In genomic region chr9:123654218-123654617, GRCh38 we compare ENCODE assay signal across 22 cellular contexts.
DNase-seq lines count a peak whose midpoint lies in the region; ATAC-seq and TF ChIP-seq lines count a peak whose summit lies in the region.
"Had no signal": no experiment of that assay in that cellular context is flagged by ENCODE, and none has a peak within 500 bp of the region (broad histone marks: within the 10 kb centered on the region; RNA-seq: fewer than 3 reads in every experiment).

No MANE protein-coding gene starts in this region.

- peak overlapping the region; percentile 3 for H3K27ac Mint-ChIP-seq in activated naive CD8-positive, alpha-beta T cell
- H3K27ac Mint-ChIP-seq in activated naive CD8-positive, alpha-beta T cell treated with anti-CD3 and anti-CD28 coated beads, Interleukin-2, amount 50 U/mL, for 24 hours: no peak overlapping the region
- H3K27ac Mint-ChIP-seq: CD4-positive, alpha-beta T cell; GM23338 had no signal

- H3K9ac ChIP-seq in PC-3 (ENCODE audit: low read length): no peak overlapping the region
- H3K9ac ChIP-seq: BLaER1 treated with 17β-estradiol and CSF1 and Interleukin-3, amounts not matched to agents 10 nM and 100 nM had no signal

- no peaks in the 10 kb centered on the region for H3K27me3 ChIP-seq in PC-3 (ENCODE audit: low read length)
- H3K27me3 ChIP-seq: BE2C; BLaER1 treated with 17β-estradiol and CSF1 and Interleukin-3, amounts not matched to agents 10 nM and 100 nM had no signal

- no peaks in the 10 kb centered on the region for H3K9me2 ChIP-seq in PC-3 (replicated peaks; ENCODE audit: low read length)

- no peaks in the 10 kb centered on the region for H3K79me2 ChIP-seq in PC-3 (ENCODE audit: low read length)

- no peak overlapping the region for H3K4me2 ChIP-seq in PC-3 (ENCODE audit: low read length)
- H3K4me2 ChIP-seq: A549, GM23338 had no signal

- no peak for TF ChIP-seq CTCF in PC-3 (conservative IDR thresholded peaks at IDR 0.05; ENCODE audit: low read depth, low read length)

- no peak overlapping the region for H3K4me3 ChIP-seq in PC-3 (ENCODE audit: low read length)
- H3K4me3 ChIP-seq: A549; BLaER1 treated with 17β-estradiol and CSF1 and Interleukin-3, amounts not matched to agents 10 nM and 100 nM; GM23338 had no signal

- BruUV-seq in PC-3 (replicated peaks; lab: Mats Ljungman, UMichigan): no TSS peak

- no peaks in the 10 kb centered on the region for H3K36me3 ChIP-seq in PC-3 (ENCODE audit: low read depth, low read length)
- H3K36me3 ChIP-seq: BE2C had no signal

- H3K4me3 Mint-ChIP-seq in activated naive CD8-positive, alpha-beta T cell: no peak overlapping the region
- no peak overlapping the region for H3K4me3 Mint-ChIP-seq in activated naive CD8-positive, alpha-beta T cell treated with anti-CD3 and anti-CD28 coated beads, Interleukin-2, amount 50 U/mL, for 24 hours
- H3K4me3 Mint-ChIP-seq: CD14-positive monocyte; CD4-positive, alpha-beta T cell; CD8-positive, alpha-beta memory T cell; GM23338; H9 had no signal

- CTCF ChIA-PET in PC-3 (lab: Charles Lee): no interaction called here

- intact Hi-C loops in PC-3 (cut with micrococcal nuclease): no loop called here

- H3F3A ChIP-seq in PC-3 (ENCODE audit: low read length, unreplicated experiment): no peaks in the 10 kb centered on the region

- H4K20me1 ChIP-seq in PC-3 (ENCODE audit: low read length): no peaks in the 10 kb centered on the region

- ATAC-seq in activated naive CD8-positive, alpha-beta T cell treated with anti-CD3 and anti-CD28 coated beads, Interleukin-2, amount 50 U/mL, for 24 hours: no peak
- no peak for ATAC-seq in PC-3
- ATAC-seq: A549, GM23338, HCT116 had no signal

- no peak overlapping the region for H2AFZ ChIP-seq in PC-3 (ENCODE audit: low read length)
- H2AFZ ChIP-seq: GM23338 had no signal

- H3K27me3 Mint-ChIP-seq in activated naive CD8-positive, alpha-beta T cell: no peaks in the 10 kb centered on the region
- H3K27me3 Mint-ChIP-seq in activated naive CD8-positive, alpha-beta T cell treated with anti-CD3 and anti-CD28 coated beads, Interleukin-2, amount 50 U/mL, for 24 hours: no peaks in the 10 kb centered on the region
- H3K27me3 Mint-ChIP-seq: CD4-positive, alpha-beta T cell; CD8-positive, alpha-beta memory T cell had no signal

- H3K36me3 Mint-ChIP-seq in activated naive CD8-positive, alpha-beta T cell: peaks cover 28% of the 10 kb centered on the region
- peaks cover 16% of the 10 kb centered on the region for H3K36me3 Mint-ChIP-seq in activated naive CD8-positive, alpha-beta T cell treated with anti-CD3 and anti-CD28 coated beads, Interleukin-2, amount 50 U/mL, for 24 hours (ENCODE audit: low read depth)

- POLR2A ChIA-PET in PC-3 (lab: Charles Lee; ENCODE audit: unreplicated experiment): no interaction called here

- no peaks in the 10 kb centered on the region for H3K4me1 Mint-ChIP-seq in activated naive CD8-positive, alpha-beta T cell (ENCODE audit: low read depth)
- peaks cover 9% of the 10 kb centered on the region for H3K4me1 Mint-ChIP-seq in activated naive CD8-positive, alpha-beta T cell treated with anti-CD3 and anti-CD28 coated beads, Interleukin-2, amount 50 U/mL, for 24 hours
- H3K4me1 Mint-ChIP-seq: CD8-positive, alpha-beta memory T cell had no signal

- no peak overlapping the region for H3K27ac ChIP-seq in PC-3 (ENCODE audit: low read length)
- H3K27ac ChIP-seq: A549 had no signal

- no peak for DNase-seq in activated naive CD8-positive, alpha-beta T cell treated with anti-CD3 and anti-CD28 coated beads, Interleukin-2, amount 50 U/mL, for 24 hours
- DNase-seq in middle frontal gyrus (ENCODE audit: extremely low spot score, low spot score) (peak; percentile 27), superior temporal gyrus (ENCODE audit: extremely low spot score) (peak; percentile 56), SHP77 (lab: John Stamatoyannopoulos, UW) (no peak), PC-3 (no peak)
- DNase-seq: 8988T; ACHN; AML-193; BE2C; CD4-positive, alpha-beta T cell; CD8-positive, alpha-beta memory T cell; DMS 273 treated with DMSO at 0.1 percent for 48 hours; DMS79; EL; GF-D8; H9 had no signal

- no peaks in the 10 kb centered on the region for H3K4me1 ChIP-seq in PC-3 (ENCODE audit: insufficient read depth, low read length)
- H3K4me1 ChIP-seq: A549 had no signal

- H3K9me3 Mint-ChIP-seq in activated naive CD8-positive, alpha-beta T cell (ENCODE audit: low read depth): peaks cover 3% of the 10 kb centered on the region
- H3K9me3 Mint-ChIP-seq in activated naive CD8-positive, alpha-beta T cell treated with anti-CD3 and anti-CD28 coated beads, Interleukin-2, amount 50 U/mL, for 24 hours: no peaks in the 10 kb centered on the region
- H3K9me3 Mint-ChIP-seq: CD14-positive monocyte; CD4-positive, alpha-beta T cell; CD8-positive, alpha-beta memory T cell; GM23338; H9 had no signal

- no peaks in the 10 kb centered on the region for H3K9me3 ChIP-seq in PC-3 (ENCODE audit: low read length)
- H3K9me3 ChIP-seq: A549; BE2C; BLaER1 treated with 17β-estradiol and CSF1 and Interleukin-3, amounts not matched to agents 10 nM and 100 nM had no signal

Comparison
In these comparisons a context has a peak if more than half of its experiments do, and no peak if none do; other contexts are left out.
1. DNase-seq: peak in middle frontal gyrus (single experiment) and superior temporal gyrus (single experiment); none in activated naive CD8-positive, alpha-beta T cell treated with anti-CD3 and anti-CD28 coated beads, Interleukin-2, amount 50 U/mL, for 24 hours (single experiment), SHP77 (0 of 2) and PC-3 (single experiment).